In the genomic region with DNA sequence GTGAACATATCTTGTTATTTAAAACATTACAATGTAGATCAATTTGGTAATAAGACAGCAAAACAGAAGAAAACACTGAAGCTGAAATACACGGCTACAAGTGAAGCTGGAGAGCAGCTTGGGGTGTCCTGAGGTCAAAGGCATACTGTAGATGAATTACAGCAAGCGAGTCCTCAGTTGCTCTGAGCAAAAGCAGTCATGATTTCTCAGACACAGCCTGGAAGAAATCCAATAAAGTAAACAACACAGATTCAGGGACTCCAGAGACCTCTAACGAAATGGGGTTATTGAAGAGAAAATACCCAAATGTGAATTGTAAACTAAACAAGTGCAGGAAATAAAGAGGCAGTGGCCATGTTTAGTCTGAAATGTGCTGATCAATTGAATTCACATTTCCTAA, we compare ENCODE assay signal across 14 cellular contexts.
DNase-seq lines count a peak whose midpoint lies in the region; ATAC-seq, FAIRE-seq and TF ChIP-seq lines count a peak whose summit lies in the region.
"Had no signal": no experiment of that assay in that cellular context is flagged by ENCODE, and none has a peak within 500 bp of the region (broad histone marks: within the 10 kb centered on the region; RNA-seq: fewer than 3 reads in every experiment).

No MANE protein-coding gene starts in this region.

- no peak for FAIRE-seq in H1 (lab: Jason Lieb, UNC)

- H3K56ac ChIP-seq in H1 (replicated peaks; ENCODE audit: insufficient read length, low read depth, low read length): no peak overlapping the region

- H3K79me2 ChIP-seq in H1 (ENCODE audit: control insufficient read depth in 1 of 2, insufficient read depth in 2 of 2, low read length in 2 of 2): no peaks in the 10 kb centered on the region

- no peaks in the 10 kb centered on the region for H4K20me1 ChIP-seq in H1 (replicated peaks in 1 of 2; ENCODE audit: control insufficient read depth in 1 of 2, insufficient read depth in 2 of 2, low read length in 2 of 2)

- TF ChIP-seq CTCF in H1 (IDR thresholded peaks at IDR 0.05; ENCODE audit: control extremely low read depth in 1 of 3, insufficient read depth in 1 of 3, low read depth in 1 of 3, low read length in 3 of 3) (no peak), left lung (IDR thresholded peaks at IDR 0.05) (no peak), suprapubic skin (IDR thresholded peaks at IDR 0.05) (no peak)

- H3K36me3 ChIP-seq in H1 (ENCODE audit: control insufficient read depth in 2 of 4, insufficient read depth in 4 of 4, low read length in 3 of 4) (no peaks in the 10 kb centered on the region), left lung (no peaks in the 10 kb centered on the region), suprapubic skin (no peaks in the 10 kb centered on the region)
- H3K36me3 ChIP-seq: MG63, WERI-Rb-1 had no signal

- H4K8ac ChIP-seq in H1 (ENCODE audit: extremely low read depth, insufficient read depth, low read length): no peak overlapping the region

- no peak overlapping the region for H2BK20ac ChIP-seq in H1 (ENCODE audit: low read length)

- no peak overlapping the region for H3K23ac ChIP-seq in H1 (ENCODE audit: insufficient read length)

- intact Hi-C loops in left lung (cut with DNase I): no loop called here

- no peak overlapping the region for H3K4ac ChIP-seq in H1 (replicated peaks; ENCODE audit: insufficient read length, low read depth, low read length)

- H3K4me2 ChIP-seq in H1 (ENCODE audit: insufficient read depth in 1 of 2, low read depth in 2 of 2, low read length in 2 of 2): no peak overlapping the region

- H2BK120ac ChIP-seq in H1 (replicated peaks; ENCODE audit: low read depth, low read length): no peak overlapping the region

- H2BK12ac ChIP-seq in H1 (ENCODE audit: low read depth, low read length): no peak overlapping the region

- H3K79me1 ChIP-seq in H1 (ENCODE audit: low read depth, low read length): no peaks in the 10 kb centered on the region

- no peaks in the 10 kb centered on the region; the same call in 1 of the 2 replicates for H3K23me2 ChIP-seq in H1 (ENCODE audit: low read depth, low read length)

- H2AFZ ChIP-seq in H1 (ENCODE audit: low read length): peak overlapping the region; percentile 84

- no peak overlapping the region for H2BK5ac ChIP-seq in H1 (ENCODE audit: low read depth, low read length)

- TF ChIP-seq RAD21 in H1 (IDR thresholded peaks at IDR 0.05 in 1 of 2, conservative IDR thresholded peaks at IDR 0.05 in 1 of 2; ENCODE audit: low read depth in 2 of 2, low read length in 2 of 2): no peak

- H2BK15ac ChIP-seq in H1 (ENCODE audit: low read length): no peak overlapping the region

- no peak overlapping the region for H3K14ac ChIP-seq in H1 (ENCODE audit: insufficient read length)

- H3K4me3 ChIP-seq in H1 (ENCODE audit: extremely low read depth in 1 of 4, insufficient read depth in 2 of 4, low read depth in 3 of 4, low read length in 4 of 4) (no peak overlapping the region), left lung (no peak overlapping the region), suprapubic skin (no peak overlapping the region)
- H3K4me3 ChIP-seq: MG63 had no signal

- H3K18ac ChIP-seq in H1 (ENCODE audit: extremely low read depth, low read length): no peak overlapping the region

- no peak overlapping the region for H2AK5ac ChIP-seq in H1 (ENCODE audit: low read depth, low read length)

- 84% methylated on average over 3 of the region's 3 CpGs; no CpG with 5 or more reads in 1 of the 2 experiments for WGBS in H1 (ENCODE audit: extremely low coverage in 1 of 2, insufficient coverage in 1 of 2, insufficient read length in 1 of 2, insufficient replicate concordance in 2 of 2, low coverage in 1 of 2, low lambda C conversion rate in 2 of 2, missing lambda C conversion rate in 1 of 2), 2 experiments
- 62% methylated on average over 3 of the region's 3 CpGs for WGBS in suprapubic skin

- DNase-seq in H1 (ENCODE audit: low read depth in 1 of 2, low spot score in 2 of 2) (no peak), left lung (no peak), suprapubic skin (ENCODE audit: low spot score in 2 of 2) (no peak), T-helper 9 cell (no peak)
- DNase-seq in stimulated activated naive CD4-positive, alpha-beta T cell treated with Interleukin-2 at 50 U/mL for 16 hours (lab: John Stamatoyannopoulos, UW): no peak
- DNase-seq: activated CD8-positive, alpha-beta memory T cell treated with anti-CD3 and anti-CD28 coated beads, Interleukin-2, amount 10 ng/mL, durations not matched to agents 7 days and 5 days; CD4-positive, CD25-positive, alpha-beta regulatory T cell; MG63; midbrain; NK-92 treated with Interleukin-12 subunit alpha and Interleukin-12 subunit beta, amount 100 ng/mL, for 24 hours; stimulated activated CD4-positive, alpha-beta T cell treated with anti-CD3 and anti-CD28 coated beads, Interleukin-4, amount 100 ng/mL, for 1 hour; WERI-Rb-1 had no signal

- ATAC-seq in left lung (peak; percentile 38), GM21447 (IDR thresholded peaks at IDR 0.05; ENCODE audit: unreplicated experiment) (no peak)
- ATAC-seq: activated CD8-positive, alpha-beta memory T cell treated with anti-CD3 and anti-CD28 coated beads, Interleukin-2, amount 10 ng/mL, durations not matched to agents 7 days and 5 days had no signal

- TF ChIP-seq POLR2A in H1 (IDR thresholded peaks at IDR 0.05; ENCODE audit: control extremely low read depth in 1 of 2, low read depth in 2 of 2, low read length in 2 of 2) (no peak), suprapubic skin (IDR thresholded peaks at IDR 0.05) (no peak)

- H3K9me3 ChIP-seq in H1 (ENCODE audit: insufficient read depth in 2 of 2, low read depth in 1 of 2, low read length in 1 of 2): no peaks in the 10 kb centered on the region
- H3K9me3 ChIP-seq in left lung: no peaks in the 10 kb centered on the region
- H3K9me3 ChIP-seq in suprapubic skin: no peaks in the 10 kb centered on the region

- POLR2A ChIA-PET in H1 (lab: Charles Lee; ENCODE audit: partially characterized antibody): no interaction called here

- H3K27ac ChIP-seq in H1 (ENCODE audit: low read depth, low read length): no peak overlapping the region
- peak overlapping the region in 1 of 2 donors; percentile 53 for H3K27ac ChIP-seq in left lung
- peak overlapping the region; percentile 67 for H3K27ac ChIP-seq in suprapubic skin
- H3K27ac ChIP-seq: WERI-Rb-1 had no signal

- H3K27me3 ChIP-seq in H1 (replicated peaks in 1 of 4; ENCODE audit: control insufficient read depth in 3 of 4, extremely low read depth in 1 of 4, insufficient read depth in 3 of 4, low read length in 3 of 4) (no peaks in the 10 kb centered on the region), left lung (no peaks in the 10 kb centered on the region), suprapubic skin (no peaks in the 10 kb centered on the region)
- H3K27me3 ChIP-seq: MG63 had no signal

- no peak overlapping the region for H4K91ac ChIP-seq in H1 (replicated peaks; ENCODE audit: insufficient read length, low read length)

- no peak overlapping the region for H4K5ac ChIP-seq in H1 (ENCODE audit: insufficient read length, low read depth, low read length)

- H3K4me1 ChIP-seq in H1 (replicated peaks in 1 of 4; ENCODE audit: control insufficient read depth in 3 of 4, insufficient read depth in 4 of 4, low read length in 3 of 4) (peaks cover 0 to 3% (median 0%) of the 10 kb centered on the region in 4 experiments; a peak in 1 of 7 replicates), left lung (peaks cover 3 to 8% of the 10 kb centered on the region in 2 donors), suprapubic skin (peaks cover 31% of the 10 kb centered on the region)

- CTCF ChIA-PET in H1 (lab: Charles Lee; ENCODE audit: partially characterized antibody): interaction anchor here (1.1 kb wide), 1 partner anchor 10 kb away, joined by 5 read pairs; no protein-coding TSS in a partner anchor

- no peak for TF ChIP-seq EP300 in H1 (IDR thresholded peaks at IDR 0.05; ENCODE audit: borderline replicate concordance in 1 of 2, low read depth in 2 of 2, low read length in 2 of 2)
- TF ChIP-seq EP300 in suprapubic skin (IDR thresholded peaks at IDR 0.05): no peak

- no peak overlapping the region for H3K9ac ChIP-seq in H1 (replicated peaks in 1 of 4; ENCODE audit: extremely low read depth in 1 of 4, low read depth in 3 of 4, low read length in 3 of 4)

TF ChIP-seq in PFSK-1, 5 proteins besides CTCF, POLR2A, EP300 and RAD21 (continues in another document):
- 0 out of 2 replicates have a peak, but pooled peaks have one; percentile 25 for TF ChIP-seq TAF1 (IDR thresholded peaks at IDR 0.05; ENCODE audit: borderline replicate concordance, insufficient read depth, low read length)
- no peak for TF ChIP-seq FOXP2 (optimal IDR thresholded peaks at IDR 0.05; ENCODE audit: borderline replicate concordance, extremely low read depth, extremely low read length, insufficient read depth)
- no peak for TF ChIP-seq POLR2AphosphoS5 (IDR thresholded peaks at IDR 0.05; ENCODE audit: low read depth, low read length)

TF ChIP-seq in H1, 55 proteins besides CTCF, POLR2A, EP300 and RAD21:
- TF ChIP-seq CTBP2 (IDR thresholded peaks at IDR 0.05; ENCODE audit: borderline replicate concordance, insufficient read depth, insufficient read length, low read length) (no peak), SIN3A (conservative IDR thresholded peaks at IDR 0.05 in 1 of 2, IDR thresholded peaks at IDR 0.05 in 1 of 2; ENCODE audit: low read depth in 1 of 2, low read length in 2 of 2) (no peak), SUZ12 (IDR thresholded peaks at IDR 0.05; ENCODE audit: low read length) (no peak)
- TF ChIP-seq, protein P1, sequence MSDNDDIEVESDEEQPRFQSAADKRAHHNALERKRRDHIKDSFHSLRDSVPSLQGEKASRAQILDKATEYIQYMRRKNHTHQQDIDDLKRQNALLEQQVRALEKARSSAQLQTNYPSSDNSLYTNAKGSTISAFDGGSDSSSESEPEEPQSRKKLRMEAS (IDR thresholded peaks at IDR 0.05): no peak
- TF ChIP-seq, protein P2, sequence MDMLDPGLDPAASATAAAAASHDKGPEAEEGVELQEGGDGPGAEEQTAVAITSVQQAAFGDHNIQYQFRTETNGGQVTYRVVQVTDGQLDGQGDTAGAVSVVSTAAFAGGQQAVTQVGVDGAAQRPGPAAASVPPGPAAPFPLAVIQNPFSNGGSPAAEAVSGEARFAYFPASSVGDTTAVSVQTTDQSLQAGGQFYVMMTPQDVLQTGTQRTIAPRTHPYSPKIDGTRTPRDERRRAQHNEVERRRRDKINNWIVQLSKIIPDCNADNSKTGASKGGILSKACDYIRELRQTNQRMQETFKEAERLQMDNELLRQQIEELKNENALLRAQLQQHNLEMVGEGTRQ (IDR thresholded peaks at IDR 0.05; ENCODE audit: low read length): no peak
- TF ChIP-seq, protein P3, sequence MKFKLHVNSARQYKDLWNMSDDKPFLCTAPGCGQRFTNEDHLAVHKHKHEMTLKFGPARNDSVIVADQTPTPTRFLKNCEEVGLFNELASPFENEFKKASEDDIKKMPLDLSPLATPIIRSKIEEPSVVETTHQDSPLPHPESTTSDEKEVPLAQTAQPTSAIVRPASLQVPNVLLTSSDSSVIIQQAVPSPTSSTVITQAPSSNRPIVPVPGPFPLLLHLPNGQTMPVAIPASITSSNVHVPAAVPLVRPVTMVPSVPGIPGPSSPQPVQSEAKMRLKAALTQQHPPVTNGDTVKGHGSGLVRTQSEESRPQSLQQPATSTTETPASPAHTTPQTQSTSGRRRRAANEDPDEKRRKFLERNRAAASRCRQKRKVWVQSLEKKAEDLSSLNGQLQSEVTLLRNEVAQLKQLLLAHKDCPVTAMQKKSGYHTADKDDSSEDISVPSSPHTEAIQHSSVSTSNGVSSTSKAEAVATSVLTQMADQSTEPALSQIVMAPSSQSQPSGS (IDR thresholded peaks at IDR 0.05; ENCODE audit: low read length): no peak
